In the genomic region with DNA sequence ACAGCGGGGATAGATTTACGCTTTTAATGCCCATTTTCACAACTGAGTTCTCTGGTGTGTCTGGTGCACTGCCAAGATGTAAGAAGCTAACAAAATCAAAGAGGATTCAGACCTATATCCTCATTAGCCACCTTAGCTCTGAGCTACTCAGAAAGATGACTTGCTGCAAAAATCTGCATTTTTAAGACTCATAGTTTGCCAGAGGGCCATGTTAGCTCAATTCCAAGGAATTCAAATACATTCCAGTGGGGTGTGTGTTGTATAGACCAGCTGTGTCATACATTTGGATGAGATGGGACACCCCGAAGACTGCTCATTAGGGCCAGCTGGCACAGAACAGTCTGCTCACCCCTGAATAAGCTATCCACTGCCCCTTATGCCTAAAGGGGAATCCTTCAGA, we compare ENCODE assay signal across 10 cellular contexts. TPM values are rescaled to one million over a fixed set of nuclear protein-coding genes. Genes with fewer than 3 reads are reported as not detected.
A peak's percentile ranks its signal among the peaks of the same experiment; 100 is the strongest.
DNase-seq lines count a peak whose midpoint lies in the region; ATAC-seq, FAIRE-seq and TF ChIP-seq lines count a peak whose summit lies in the region.
"Had no signal": no experiment of that assay in that cellular context is flagged by ENCODE, and none has a peak within 500 bp of the region (broad histone marks: within the 10 kb centered on the region; RNA-seq: fewer than 3 reads in every experiment).

No MANE protein-coding gene starts in this region.

- peak overlapping the region; percentile 68 for H3K27ac Mint-ChIP-seq in activated naive CD8-positive, alpha-beta T cell treated with anti-CD3 and anti-CD28 coated beads, Interleukin-2, amount 10 ng/mL, durations not matched to agents 7 days and 5 days
- H3K27ac Mint-ChIP-seq: WTC11 had no signal

- no peaks in the 10 kb centered on the region for H3K27me3 ChIP-seq in liver (ENCODE audit: control insufficient read depth in 4 of 4, insufficient read depth in 4 of 4, low read length in 3 of 4)
- no peaks in the 10 kb centered on the region for H3K27me3 ChIP-seq in HepG2 (ENCODE audit: control insufficient read depth in 1 of 2, insufficient read depth in 2 of 2, low read length in 2 of 2)
- no peaks in the 10 kb centered on the region for H3K27me3 ChIP-seq in keratinocyte (ENCODE audit: control insufficient read depth, extremely low read depth, insufficient read depth, low read length)
- H3K27me3 ChIP-seq in prostate gland (replicated peaks; ENCODE audit: insufficient read depth), result no peaks in the 10 kb centered on the region

- dilution Hi-C loops in keratinocyte (cut with MboI; ENCODE audit: extremely low pct_ligation_motif_present, low sequenced_read_pairs), result no loop called here

- no peaks in the 10 kb centered on the region for H3K9me1 ChIP-seq in keratinocyte (ENCODE audit: control insufficient read depth, extremely low read depth, insufficient read depth, low read length)

- ATAC-seq in HepG2 (no peak), HG03520 (IDR thresholded peaks at IDR 0.05; ENCODE audit: unreplicated experiment) (no peak)
- no peak for ATAC-seq in activated naive CD8-positive, alpha-beta T cell treated with anti-CD3 and anti-CD28 coated beads, Interleukin-2, amount 10 ng/mL, durations not matched to agents 7 days and 5 days (ENCODE audit: low read depth)
- ATAC-seq: WTC11 had no signal

- no peak overlapping the region for H3K4me3 ChIP-seq in liver (ENCODE audit: low read depth in 1 of 3, low read length in 3 of 3)
- no peak overlapping the region for H3K4me3 ChIP-seq in HepG2 (replicated peaks in 1 of 3; ENCODE audit: insufficient read depth in 1 of 3, low read depth in 2 of 3, low read length in 3 of 3)
- no peak overlapping the region for H3K4me3 ChIP-seq in keratinocyte (ENCODE audit: control insufficient read depth in 2 of 3, extremely low read depth in 1 of 3, insufficient read depth in 2 of 3, low read depth in 1 of 3, low read length in 3 of 3)
- H3K4me3 ChIP-seq in prostate gland, result no peak overlapping the region

- H3K4me2 ChIP-seq in HepG2 (ENCODE audit: low read depth, low read length) (no peak overlapping the region), keratinocyte (ENCODE audit: control insufficient read depth, extremely low read depth, insufficient read depth, low read depth, low read length) (peak overlapping the region; percentile 10)

- H3K79me2 ChIP-seq in HepG2 (ENCODE audit: insufficient read depth, low read length), result no peaks in the 10 kb centered on the region
- H3K79me2 ChIP-seq in keratinocyte (ENCODE audit: control insufficient read depth, insufficient read depth, low read length), result no peaks in the 10 kb centered on the region
- H3K79me2 ChIP-seq: parathyroid adenoma had no signal

- TF ChIP-seq CTCF in liver (IDR thresholded peaks at IDR 0.05; ENCODE audit: low read depth, low read length, missing input control) (no peak), HepG2 (CRISPR knock-in tag; IDR thresholded peaks at IDR 0.05) (no peak), keratinocyte (optimal IDR thresholded peaks at IDR 0.05 in 1 of 3, IDR thresholded peaks at IDR 0.05 in 1 of 3, conservative IDR thresholded peaks at IDR 0.05 in 1 of 3; ENCODE audit: extremely low read depth in 1 of 3, insufficient read depth in 2 of 3, low read length in 3 of 3) (no peak), prostate gland (IDR thresholded peaks at IDR 0.05) (no peak)

- H3K4me1 ChIP-seq in liver (ENCODE audit: control insufficient read depth in 4 of 4, insufficient read depth in 4 of 4, low read length in 3 of 4) (peaks cover 7 to 71% (median 62%) of the 10 kb centered on the region in 4 donors), HepG2 (ENCODE audit: insufficient read depth, low read length) (peaks cover 62% of the 10 kb centered on the region), keratinocyte (ENCODE audit: control insufficient read depth, extremely low read depth, insufficient read depth, low read length) (peaks cover 41% of the 10 kb centered on the region), prostate gland (replicated peaks) (no peaks in the 10 kb centered on the region)
- H3K4me1 ChIP-seq: parathyroid adenoma had no signal

- in situ Hi-C loops in HepG2 (cut with HindIII; ENCODE audit: extremely low pct_ligation_motif_present, low pct_unique_long_range_greater_than_20kb), result no loop called here

- DNase-seq in HepG2 (ENCODE audit: low spot score) (no peak), keratinocyte (ENCODE audit: low read depth, low spot score) (no peak), NCI-H2081 (lab: John Stamatoyannopoulos, UW) (no peak), prostate gland (ENCODE audit: low spot score) (no peak)
- DNase-seq in activated naive CD8-positive, alpha-beta T cell treated with anti-CD3 and anti-CD28 coated beads, Interleukin-2, amount 10 ng/mL, durations not matched to agents 7 days and 5 days, result no peak
- no peak for DNase-seq in stimulated activated CD4-positive, alpha-beta T cell treated with anti-CD3 and anti-CD28 coated beads, Interleukin-4, amount 100 ng/mL, for 24 hours

- H2AFZ ChIP-seq in HepG2 (ENCODE audit: low read length), result no peak overlapping the region
- H2AFZ ChIP-seq in keratinocyte (ENCODE audit: control insufficient read depth, low read length), result no peak overlapping the region
- H2AFZ ChIP-seq: parathyroid adenoma had no signal

- H3K9me3 ChIP-seq in liver (ENCODE audit: control insufficient read depth in 4 of 4, low read length in 3 of 4) (no peaks in the 10 kb centered on the region), HepG2 (ENCODE audit: low read length) (no peaks in the 10 kb centered on the region), keratinocyte (ENCODE audit: control insufficient read depth, low read depth, low read length) (no peaks in the 10 kb centered on the region), prostate gland (no peaks in the 10 kb centered on the region)

- peaks cover 85% of the 10 kb centered on the region for H3K36me3 Mint-ChIP-seq in activated naive CD8-positive, alpha-beta T cell treated with anti-CD3 and anti-CD28 coated beads, Interleukin-2, amount 10 ng/mL, durations not matched to agents 7 days and 5 days

- H3K36me3 ChIP-seq in liver (ENCODE audit: control insufficient read depth in 4 of 4, insufficient read depth in 3 of 4, low read depth in 1 of 4, low read length in 3 of 4), result peaks cover 3 to 25% (median 22%) of the 10 kb centered on the region in 4 donors
- peaks cover 1 to 11% of the 10 kb centered on the region in 2 experiments; a peak in 2 of 5 replicates for H3K36me3 ChIP-seq in HepG2 (replicated peaks in 1 of 2; ENCODE audit: control insufficient read depth in 1 of 2, insufficient read depth in 2 of 2, low read length in 2 of 2)
- H3K36me3 ChIP-seq in keratinocyte (ENCODE audit: control insufficient read depth in 2 of 2, extremely low read depth in 1 of 2, insufficient read depth in 2 of 2, low read length in 2 of 2), result peaks cover 11 to 12% of the 10 kb centered on the region in 2 experiments
- H3K36me3 ChIP-seq in prostate gland, result peaks cover 0 to 6% of the 10 kb centered on the region in 2 donors

- no TSS peak for BruUV-seq in HepG2 (replicated peaks; lab: Mats Ljungman, UMichigan)

- POLR2A ChIA-PET in HepG2 (lab: Yijun Ruan, JAX), result interaction anchor here (0.8 to 0.9 kb wide), 2 partner anchors 37 to 146 kb away, joined by 3 read pairs; no protein-coding TSS in a partner anchor
- POLR2A ChIA-PET in activated naive CD8-positive, alpha-beta T cell treated with anti-CD3 and anti-CD28 coated beads, Interleukin-2, amount 10 ng/mL, durations not matched to agents 7 days and 5 days (lab: Charles Lee), result interaction anchor here (0.5 to 15.0 kb wide), 9 partner anchors 9 to 45 kb away, joined by 3 to 948 read pairs (median 4); partner anchors contain the start of genes CHI3L2 and DENND2D

- TF ChIP-seq EP300 in HepG2 (IDR thresholded peaks at IDR 0.05; ENCODE audit: low read depth in 2 of 2, low read length in 2 of 2) (no peak), HepG2 (CRISPR knock-in tag; IDR thresholded peaks at IDR 0.05; ENCODE audit: borderline replicate concordance) (no peak)

- H4K20me1 ChIP-seq in HepG2 (ENCODE audit: insufficient read depth, low read length), result no peaks in the 10 kb centered on the region
- H4K20me1 ChIP-seq in keratinocyte (ENCODE audit: control insufficient read depth, extremely low read depth, insufficient read depth, low read length), result no peaks in the 10 kb centered on the region

- TF ChIP-seq RAD21 in liver (IDR thresholded peaks at IDR 0.05), result no peak
- no peak for TF ChIP-seq RAD21 in HepG2 (CRISPR knock-in tag; IDR thresholded peaks at IDR 0.05)

- H3K9ac ChIP-seq in liver (ENCODE audit: low read depth in 1 of 2, low read length in 2 of 2), result no peak overlapping the region
- H3K9ac ChIP-seq in HepG2 (ENCODE audit: insufficient read depth, low read depth, low read length), result no peak overlapping the region
- no peak overlapping the region for H3K9ac ChIP-seq in keratinocyte (ENCODE audit: control insufficient read depth, extremely low read depth, insufficient read depth, low read length)
- H3K9ac ChIP-seq: parathyroid adenoma had no signal

- WGBS in liver, result 75% methylated on average over 3 of the region's 3 CpGs
- WGBS in HepG2 (ENCODE audit: low lambda C conversion rate), result 53% methylated on average over 3 of the region's 3 CpGs
- WGBS in prostate gland, result 49% methylated on average over 3 of the region's 3 CpGs

- FAIRE-seq in HepG2 (lab: Jason Lieb, UNC) (no peak), keratinocyte (lab: Jason Lieb, UNC) (peak; percentile 23)

- CTCF ChIA-PET in HepG2 (lab: Yijun Ruan, JAX; ENCODE audit: low intra/inter-chr PET ratio, low total read pairs), result no interaction called here

- peaks cover 83% of the 10 kb centered on the region for H3K4me1 Mint-ChIP-seq in activated naive CD8-positive, alpha-beta T cell treated with anti-CD3 and anti-CD28 coated beads, Interleukin-2, amount 10 ng/mL, durations not matched to agents 7 days and 5 days

- no peaks in the 10 kb centered on the region for H3K9me3 Mint-ChIP-seq in activated naive CD8-positive, alpha-beta T cell treated with anti-CD3 and anti-CD28 coated beads, Interleukin-2, amount 10 ng/mL, durations not matched to agents 7 days and 5 days
- H3K9me3 Mint-ChIP-seq: WTC11 had no signal

- H3K27me3 Mint-ChIP-seq in activated naive CD8-positive, alpha-beta T cell treated with anti-CD3 and anti-CD28 coated beads, Interleukin-2, amount 10 ng/mL, durations not matched to agents 7 days and 5 days, result no peaks in the 10 kb centered on the region

- no peak overlapping the region for H3K4me3 Mint-ChIP-seq in activated naive CD8-positive, alpha-beta T cell treated with anti-CD3 and anti-CD28 coated beads, Interleukin-2, amount 10 ng/mL, durations not matched to agents 7 days and 5 days
- H3K4me3 Mint-ChIP-seq: WTC11 had no signal

- H3K27ac ChIP-seq in liver (ENCODE audit: low read depth in 1 of 2, low read length in 2 of 2), result peak overlapping the region; percentile 42 to 56
- no peak overlapping the region for H3K27ac ChIP-seq in HepG2 (ENCODE audit: extremely low read length, insufficient read depth, low read length)
- H3K27ac ChIP-seq in keratinocyte (ENCODE audit: control insufficient read depth, insufficient read depth, low read length), result peak overlapping the region; percentile 27
- no peak overlapping the region for H3K27ac ChIP-seq in prostate gland
- H3K27ac ChIP-seq: parathyroid adenoma had no signal

- intact Hi-C loops in HepG2 (cut with micrococcal nuclease; ENCODE audit: unreplicated experiment) (no loop called here), prostate gland (cut with DNase I) (no loop called here)

- TF ChIP-seq POLR2A in HepG2 (IDR thresholded peaks at IDR 0.05; ENCODE audit: insufficient read depth in 1 of 2, low read depth in 2 of 2, low read length in 2 of 2) (no peak), prostate gland (IDR thresholded peaks at IDR 0.05) (no peak)

RNA-seq across cellular contexts. Expression of gene DENND2D, which starts 8.9 kb away (rescaled TPM):
- total RNA-seq in liver, result 10 to 100 TPM; 14.9 to 20.7 TPM
- polyA plus RNA-seq in liver, result 10 to 100 TPM in 1 of 2 donors, 1 to 10 TPM in 1; 8.8 to 10.7 TPM
- total RNA-seq in HepG2 (2016; rRNA removed; fragmentation: Illumina TruSeq; extraction: Trizol), result 0.04 TPM in 1 of 2 replicates, not detected in the other
- total RNA-seq in HepG2 (2016; cell fraction: cytosol; rRNA removed; fragmentation: Illumina TruSeq; extraction: Trizol; ENCODE audit: low read depth), result not detected in 2 replicates
- not detected in 2 replicates for total RNA-seq in HepG2 (2016; cell fraction: insoluble cytoplasmic fraction; rRNA removed; fragmentation: Illumina TruSeq; extraction: Trizol)
- total RNA-seq in HepG2 (2016; cell fraction: membrane; rRNA removed; fragmentation: Illumina TruSeq; extraction: Trizol), result not detected in 2 replicates
- total RNA-seq in HepG2 (2016; cell fraction: nucleus; rRNA removed; fragmentation: Illumina TruSeq; extraction: Trizol), result not detected in 2 replicates
- not detected in 2 replicates for polyA plus RNA-seq in HepG2 (2011; rRNA removed)
- 0.01 TPM in 1 of 2 replicates, not detected in the other for polyA plus RNA-seq in HepG2 (2011; cell fraction: cytosol; rRNA removed)
- 0.36 TPM in 1 of 2 replicates, not detected in the other for polyA plus RNA-seq in HepG2 (2011; cell fraction: nucleus; rRNA removed)
- polyA plus RNA-seq in HepG2 (2012), result 0.07 TPM in 1 of 2 replicates, not detected in the other
- polyA plus RNA-seq in HepG2 (2016; cell fraction: cytosol; fragmentation: Illumina TruSeq; extraction: Trizol; ENCODE audit: low read depth), result not detected in 2 replicates
- not detected in 2 replicates for polyA plus RNA-seq in HepG2 (2016; cell fraction: insoluble cytoplasmic fraction; fragmentation: Illumina TruSeq; extraction: Trizol; ENCODE audit: low read depth)
- not detected in 2 replicates for polyA plus RNA-seq in HepG2 (2016; cell fraction: membrane; fragmentation: Illumina TruSeq; extraction: Trizol; ENCODE audit: low read depth)
- polyA plus RNA-seq in HepG2 (2016; cell fraction: nucleus; fragmentation: Illumina TruSeq; extraction: Trizol; ENCODE audit: insufficient read depth, low read depth), result not detected in 2 replicates
- polyA minus RNA-seq in HepG2 (2011; rRNA and poly(A)+ RNA removed; ENCODE audit: low replicate concordance), result 12.7 TPM in 1 of 2 replicates, not detected in the other
- not detected in 2 replicates for polyA minus RNA-seq in HepG2 (2011; cell fraction: cytosol; rRNA and poly(A)+ RNA removed)
- polyA minus RNA-seq in HepG2 (2011; cell fraction: nucleus; rRNA and poly(A)+ RNA removed), result 0.50 TPM in 1 of 2 replicates, not detected in the other
- 100 to 1,000 TPM; 293 to 299 TPM for total RNA-seq in activated naive CD8-positive, alpha-beta T cell treated with anti-CD3 and anti-CD28 coated beads, Interleukin-2, amount 10 ng/mL, durations not matched to agents 7 days and 5 days
- 5.3 to 8.9 TPM (median 7.8 TPM) in 3 replicates for polyA plus RNA-seq in keratinocyte
- polyA plus RNA-seq in keratinocyte (2011; ENCODE audit: low read depth), result 15.2 TPM
- 6.5 and 10.1 TPM in 2 replicates for polyA plus RNA-seq in keratinocyte (2011; cell fraction: cytosol; rRNA removed)
- polyA plus RNA-seq in keratinocyte (2011; cell fraction: nucleus; rRNA removed), result 5.8 and 8.6 TPM in 2 replicates
- polyA plus RNA-seq in keratinocyte (2012; ENCODE audit: low replicate concordance), result 4.9 and 20.1 TPM in 2 replicates
- polyA minus RNA-seq in keratinocyte, result 5.1 to 8.4 TPM (median 7.4 TPM) in 3 replicates
- 4.2 TPM for polyA minus RNA-seq in keratinocyte (2011; cell fraction: cytosol; rRNA and poly(A)+ RNA removed)
- 2.5 and 4.0 TPM in 2 replicates for polyA minus RNA-seq in keratinocyte (2011; cell fraction: nucleus; rRNA and poly(A)+ RNA removed)
- total RNA-seq in prostate gland, result 10 to 100 TPM; 25.4 to 37.2 TPM

RNA-seq across cellular contexts. Expression of gene CHI3L2, which starts 36.0 kb away (rescaled TPM):
- total RNA-seq in liver, result under 1 TPM; 0.23 to 0.25 TPM
- polyA plus RNA-seq in liver, result under 1 TPM; 0.07 to 0.32 TPM
- 1.7 and 1.9 TPM in 2 replicates for total RNA-seq in HepG2 (2016; rRNA removed; fragmentation: Illumina TruSeq; extraction: Trizol)
- 1.5 and 2.1 TPM in 2 replicates for total RNA-seq in HepG2 (2016; cell fraction: cytosol; rRNA removed; fragmentation: Illumina TruSeq; extraction: Trizol; ENCODE audit: low read depth)
- 1.5 and 1.6 TPM in 2 replicates for total RNA-seq in HepG2 (2016; cell fraction: insoluble cytoplasmic fraction; rRNA removed; fragmentation: Illumina TruSeq; extraction: Trizol)
- total RNA-seq in HepG2 (2016; cell fraction: membrane; rRNA removed; fragmentation: Illumina TruSeq; extraction: Trizol), result 1.7 and 2.0 TPM in 2 replicates
- 0.90 and 1.4 TPM in 2 replicates for total RNA-seq in HepG2 (2016; cell fraction: nucleus; rRNA removed; fragmentation: Illumina TruSeq; extraction: Trizol)
- 0.46 and 0.65 TPM in 2 replicates for polyA plus RNA-seq in HepG2 (2011; rRNA removed)
- 0.44 and 0.51 TPM in 2 replicates for polyA plus RNA-seq in HepG2 (2011; cell fraction: cytosol; rRNA removed)
- 0.13 and 0.55 TPM in 2 replicates for polyA plus RNA-seq in HepG2 (2011; cell fraction: nucleus; rRNA removed)
- 0.35 and 0.46 TPM in 2 replicates for polyA plus RNA-seq in HepG2 (2012)
- polyA plus RNA-seq in HepG2 (2016; cell fraction: cytosol; fragmentation: Illumina TruSeq; extraction: Trizol; ENCODE audit: low read depth), result 0.80 and 1.0 TPM in 2 replicates
- 1.2 and 1.8 TPM in 2 replicates for polyA plus RNA-seq in HepG2 (2016; cell fraction: insoluble cytoplasmic fraction; fragmentation: Illumina TruSeq; extraction: Trizol; ENCODE audit: low read depth)
- 1.1 and 1.5 TPM in 2 replicates for polyA plus RNA-seq in HepG2 (2016; cell fraction: membrane; fragmentation: Illumina TruSeq; extraction: Trizol; ENCODE audit: low read depth)
- polyA plus RNA-seq in HepG2 (2016; cell fraction: nucleus; fragmentation: Illumina TruSeq; extraction: Trizol; ENCODE audit: insufficient read depth, low read depth), result 2.6 and 3.9 TPM in 2 replicates
- polyA minus RNA-seq in HepG2 (2011; rRNA and poly(A)+ RNA removed; ENCODE audit: low replicate concordance), result not detected in 2 replicates
- polyA minus RNA-seq in HepG2 (2011; cell fraction: cytosol; rRNA and poly(A)+ RNA removed), result not detected in 2 replicates
- polyA minus RNA-seq in HepG2 (2011; cell fraction: nucleus; rRNA and poly(A)+ RNA removed), result 1.2 and 1.3 TPM in 2 replicates
- 10 to 100 TPM; 30.5 to 33.9 TPM for total RNA-seq in activated naive CD8-positive, alpha-beta T cell treated with anti-CD3 and anti-CD28 coated beads, Interleukin-2, amount 10 ng/mL, durations not matched to agents 7 days and 5 days
- polyA plus RNA-seq in keratinocyte, result 1.0 to 2.5 TPM (median 2.4 TPM) in 3 replicates
- polyA plus RNA-seq in keratinocyte (2011; ENCODE audit: low read depth), result 1.1 TPM
- polyA plus RNA-seq in keratinocyte (2011; cell fraction: cytosol; rRNA removed), result 2.7 and 3.9 TPM in 2 replicates
- polyA plus RNA-seq in keratinocyte (2011; cell fraction: nucleus; rRNA removed), result 2.4 and 2.7 TPM in 2 replicates
- polyA plus RNA-seq in keratinocyte (2012; ENCODE audit: low replicate concordance), result 1.2 and 3.2 TPM in 2 replicates
- polyA minus RNA-seq in keratinocyte, result 0.89 to 1.1 TPM in 2 of 3 replicates, not detected in the other
- not detected for polyA minus RNA-seq in keratinocyte (2011; cell fraction: cytosol; rRNA and poly(A)+ RNA removed)
- polyA minus RNA-seq in keratinocyte (2011; cell fraction: nucleus; rRNA and poly(A)+ RNA removed), result 0.63 and 2.6 TPM in 2 replicates
- 10 to 100 TPM in 1 of 2 donors, under 1 TPM in 1; 0.82 to 10.6 TPM for total RNA-seq in prostate gland

RNA-seq across cellular contexts. Expression of gene CEPT1, which starts 51.5 kb away (rescaled TPM):
- total RNA-seq in liver, result 10 to 100 TPM; 36.8 to 37.3 TPM
- polyA plus RNA-seq in liver, result 10 to 100 TPM; 10.0 to 18.5 TPM
- total RNA-seq in HepG2 (2016; rRNA removed; fragmentation: Illumina TruSeq; extraction: Trizol), result 33.6 and 48.2 TPM in 2 replicates
- 21.9 and 25.2 TPM in 2 replicates for total RNA-seq in HepG2 (2016; cell fraction: cytosol; rRNA removed; fragmentation: Illumina TruSeq; extraction: Trizol; ENCODE audit: low read depth)
- 28.5 and 48.4 TPM in 2 replicates for total RNA-seq in HepG2 (2016; cell fraction: insoluble cytoplasmic fraction; rRNA removed; fragmentation: Illumina TruSeq; extraction: Trizol)
- total RNA-seq in HepG2 (2016; cell fraction: membrane; rRNA removed; fragmentation: Illumina TruSeq; extraction: Trizol), result 17.5 and 19.8 TPM in 2 replicates
- 58.5 and 62.9 TPM in 2 replicates for total RNA-seq in HepG2 (2016; cell fraction: nucleus; rRNA removed; fragmentation: Illumina TruSeq; extraction: Trizol)
- polyA plus RNA-seq in HepG2 (2011; rRNA removed), result 33.3 and 35.7 TPM in 2 replicates
- polyA plus RNA-seq in HepG2 (2011; cell fraction: cytosol; rRNA removed), result 11.9 and 21.3 TPM in 2 replicates
- polyA plus RNA-seq in HepG2 (2011; cell fraction: nucleus; rRNA removed), result 18.0 and 20.5 TPM in 2 replicates
- 28.5 and 31.0 TPM in 2 replicates for polyA plus RNA-seq in HepG2 (2012)
- 2.4 TPM in 2 replicates for polyA plus RNA-seq in HepG2 (2016; cell fraction: cytosol; fragmentation: Illumina TruSeq; extraction: Trizol; ENCODE audit: low read depth)
- polyA plus RNA-seq in HepG2 (2016; cell fraction: insoluble cytoplasmic fraction; fragmentation: Illumina TruSeq; extraction: Trizol; ENCODE audit: low read depth), result 17.4 and 19.9 TPM in 2 replicates
- 3.9 and 5.8 TPM in 2 replicates for polyA plus RNA-seq in HepG2 (2016; cell fraction: membrane; fragmentation: Illumina TruSeq; extraction: Trizol; ENCODE audit: low read depth)
- 55.8 and 59.0 TPM in 2 replicates for polyA plus RNA-seq in HepG2 (2016; cell fraction: nucleus; fragmentation: Illumina TruSeq; extraction: Trizol; ENCODE audit: insufficient read depth, low read depth)
- 31.1 and 55.3 TPM in 2 replicates for polyA minus RNA-seq in HepG2 (2011; rRNA and poly(A)+ RNA removed; ENCODE audit: low replicate concordance)
- polyA minus RNA-seq in HepG2 (2011; cell fraction: cytosol; rRNA and poly(A)+ RNA removed), result 22.9 and 25.3 TPM in 2 replicates
- 65.7 and 74.1 TPM in 2 replicates for polyA minus RNA-seq in HepG2 (2011; cell fraction: nucleus; rRNA and poly(A)+ RNA removed)
- 10 to 100 TPM; 44.1 to 46.5 TPM for total RNA-seq in activated naive CD8-positive, alpha-beta T cell treated with anti-CD3 and anti-CD28 coated beads, Interleukin-2, amount 10 ng/mL, durations not matched to agents 7 days and 5 days
- polyA plus RNA-seq in keratinocyte, result 27.3 to 65.2 TPM (median 50.0 TPM) in 3 replicates
- polyA plus RNA-seq in keratinocyte (2011; ENCODE audit: low read depth), result 14.9 TPM
- 11.8 and 26.0 TPM in 2 replicates for polyA plus RNA-seq in keratinocyte (2011; cell fraction: cytosol; rRNA removed)
- polyA plus RNA-seq in keratinocyte (2011; cell fraction: nucleus; rRNA removed), result 71.3 and 90.5 TPM in 2 replicates
- polyA plus RNA-seq in keratinocyte (2012; ENCODE audit: low replicate concordance), result 21.4 and 50.2 TPM in 2 replicates
- 15.0 to 75.6 TPM (median 50.3 TPM) in 3 replicates for polyA minus RNA-seq in keratinocyte
- 21.5 TPM for polyA minus RNA-seq in keratinocyte (2011; cell fraction: cytosol; rRNA and poly(A)+ RNA removed)
- polyA minus RNA-seq in keratinocyte (2011; cell fraction: nucleus; rRNA and poly(A)+ RNA removed), result 50.6 and 101 TPM in 2 replicates
- 10 to 100 TPM; 32.2 to 52.5 TPM for total RNA-seq in prostate gland

RNA-seq across cellular contexts. Expression of gene DRAM2, which starts 51.6 kb away (rescaled TPM):
- total RNA-seq in liver (10 to 100 TPM; 20.4 to 33.9 TPM), HepG2 (2016; rRNA removed; fragmentation: Illumina TruSeq; extraction: Trizol) (22.9 and 33.2 TPM in 2 replicates), prostate gland (10 to 100 TPM; 33.3 to 47.8 TPM)
- polyA plus RNA-seq in liver (10 to 100 TPM; 15.7 to 19.1 TPM), HepG2 (2011; rRNA removed) (115 and 123 TPM in 2 replicates), keratinocyte (50.7 to 118 TPM (median 117 TPM) in 3 replicates)
- 10.8 and 11.1 TPM in 2 replicates for total RNA-seq in HepG2 (2016; cell fraction: cytosol; rRNA removed; fragmentation: Illumina TruSeq; extraction: Trizol; ENCODE audit: low read depth)
- 26.1 and 31.2 TPM in 2 replicates for total RNA-seq in HepG2 (2016; cell fraction: insoluble cytoplasmic fraction; rRNA removed; fragmentation: Illumina TruSeq; extraction: Trizol)
- total RNA-seq in HepG2 (2016; cell fraction: membrane; rRNA removed; fragmentation: Illumina TruSeq; extraction: Trizol), result 24.9 and 25.1 TPM in 2 replicates
- 33.7 and 39.3 TPM in 2 replicates for total RNA-seq in HepG2 (2016; cell fraction: nucleus; rRNA removed; fragmentation: Illumina TruSeq; extraction: Trizol)
- polyA plus RNA-seq in HepG2 (2011; cell fraction: cytosol; rRNA removed), result 44.2 and 92.1 TPM in 2 replicates
- polyA plus RNA-seq in HepG2 (2011; cell fraction: nucleus; rRNA removed), result 37.4 and 49.8 TPM in 2 replicates
- 72.7 and 76.6 TPM in 2 replicates for polyA plus RNA-seq in HepG2 (2012)
- polyA plus RNA-seq in HepG2 (2016; cell fraction: cytosol; fragmentation: Illumina TruSeq; extraction: Trizol; ENCODE audit: low read depth), result 15.3 and 16.5 TPM in 2 replicates
- polyA plus RNA-seq in HepG2 (2016; cell fraction: insoluble cytoplasmic fraction; fragmentation: Illumina TruSeq; extraction: Trizol; ENCODE audit: low read depth), result 24.1 and 24.4 TPM in 2 replicates
- polyA plus RNA-seq in HepG2 (2016; cell fraction: membrane; fragmentation: Illumina TruSeq; extraction: Trizol; ENCODE audit: low read depth), result 23.4 and 24.7 TPM in 2 replicates
- 39.0 and 46.7 TPM in 2 replicates for polyA plus RNA-seq in HepG2 (2016; cell fraction: nucleus; fragmentation: Illumina TruSeq; extraction: Trizol; ENCODE audit: insufficient read depth, low read depth)
- 43.0 and 52.4 TPM in 2 replicates for polyA minus RNA-seq in HepG2 (2011; rRNA and poly(A)+ RNA removed; ENCODE audit: low replicate concordance)
- polyA minus RNA-seq in HepG2 (2011; cell fraction: cytosol; rRNA and poly(A)+ RNA removed), result 32.2 and 46.0 TPM in 2 replicates
- polyA minus RNA-seq in HepG2 (2011; cell fraction: nucleus; rRNA and poly(A)+ RNA removed), result 45.6 and 53.0 TPM in 2 replicates
- 10 to 100 TPM; 36.7 to 37.1 TPM for total RNA-seq in activated naive CD8-positive, alpha-beta T cell treated with anti-CD3 and anti-CD28 coated beads, Interleukin-2, amount 10 ng/mL, durations not matched to agents 7 days and 5 days
- 110 TPM for polyA plus RNA-seq in keratinocyte (2011; ENCODE audit: low read depth)
- 55.8 and 128 TPM in 2 replicates for polyA plus RNA-seq in keratinocyte (2011; cell fraction: cytosol; rRNA removed)
- 79.3 and 102 TPM in 2 replicates for polyA plus RNA-seq in keratinocyte (2011; cell fraction: nucleus; rRNA removed)
- polyA plus RNA-seq in keratinocyte (2012; ENCODE audit: low replicate concordance), result 39.6 and 98.0 TPM in 2 replicates
- 24.9 to 73.2 TPM (median 69.4 TPM) in 3 replicates for polyA minus RNA-seq in keratinocyte
- polyA minus RNA-seq in keratinocyte (2011; cell fraction: cytosol; rRNA and poly(A)+ RNA removed), result 21.9 TPM
- polyA minus RNA-seq in keratinocyte (2011; cell fraction: nucleus; rRNA and poly(A)+ RNA removed), result 29.6 and 47.8 TPM in 2 replicates

Comparison
In these comparisons a context has a peak if more than half of its experiments do, and no peak if none do; other contexts are left out.
1. H3K27ac ChIP-seq: peak in liver (2 of 2) and keratinocyte (single experiment); none in HepG2 (single experiment) and prostate gland (0 of 2).
2. RNA of gene DENND2D, which starts 8.9 kb away (total RNA-seq): 293 to 299 TPM in activated naive CD8-positive, alpha-beta T cell treated with anti-CD3 and anti-CD28 coated beads, Interleukin-2, amount 10 ng/mL, durations not matched to agents 7 days and 5 days, 25.4 to 37.2 TPM in prostate gland and 14.9 to 20.7 TPM in liver; 0.04 TPM in HepG2; every median in the first group is over 10 times any median in the second.